1 cellular context compared by ENCODE assay signal in the genomic region with DNA sequence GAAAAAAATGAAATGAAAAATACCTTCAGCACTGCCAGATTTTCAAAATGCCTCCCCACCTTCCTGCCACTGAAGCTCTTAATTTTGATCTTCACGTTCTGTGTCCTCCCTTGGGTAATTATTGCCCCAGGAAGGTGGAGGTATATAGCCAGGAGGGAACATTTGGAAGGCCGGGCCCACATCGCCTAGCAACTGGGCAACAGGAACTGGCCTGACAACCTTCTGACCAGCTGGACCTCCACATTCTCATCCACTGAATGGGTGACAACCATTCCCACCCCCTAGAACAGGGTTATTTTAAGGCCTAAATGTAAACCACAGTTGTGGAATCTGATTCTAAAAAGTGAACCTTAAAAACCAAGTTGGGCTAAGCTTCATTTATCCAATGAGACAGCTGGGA.
TF ChIP-seq lines count a peak whose summit lies in the region.

No MANE protein-coding gene starts in this region.

TF ChIP-seq in HepG2, 621 proteins besides CTCF, POLR2A, EP300 and RAD21 (continues in another document):
- no peak for TF ChIP-seq SNAPC5 (CRISPR knock-in tag; IDR thresholded peaks at IDR 0.05; ENCODE audit: borderline replicate concordance)
- TF ChIP-seq ZNF83 (CRISPR knock-in tag; IDR thresholded peaks at IDR 0.05; ENCODE audit: borderline replicate concordance), result no peak
- TF ChIP-seq ZMYM3 (CRISPR knock-in tag; IDR thresholded peaks at IDR 0.05), result 0 out of 2 replicates have a peak, but pooled peaks have one; percentile 27
- TF ChIP-seq ZFX (CRISPR knock-in tag; IDR thresholded peaks at IDR 0.05; ENCODE audit: low read depth), result no peak
- TF ChIP-seq RCOR2 (CRISPR knock-in tag; IDR thresholded peaks at IDR 0.05), result 0 out of 2 replicates have a peak, but pooled peaks have one; percentile 16
- TF ChIP-seq, protein P1, sequence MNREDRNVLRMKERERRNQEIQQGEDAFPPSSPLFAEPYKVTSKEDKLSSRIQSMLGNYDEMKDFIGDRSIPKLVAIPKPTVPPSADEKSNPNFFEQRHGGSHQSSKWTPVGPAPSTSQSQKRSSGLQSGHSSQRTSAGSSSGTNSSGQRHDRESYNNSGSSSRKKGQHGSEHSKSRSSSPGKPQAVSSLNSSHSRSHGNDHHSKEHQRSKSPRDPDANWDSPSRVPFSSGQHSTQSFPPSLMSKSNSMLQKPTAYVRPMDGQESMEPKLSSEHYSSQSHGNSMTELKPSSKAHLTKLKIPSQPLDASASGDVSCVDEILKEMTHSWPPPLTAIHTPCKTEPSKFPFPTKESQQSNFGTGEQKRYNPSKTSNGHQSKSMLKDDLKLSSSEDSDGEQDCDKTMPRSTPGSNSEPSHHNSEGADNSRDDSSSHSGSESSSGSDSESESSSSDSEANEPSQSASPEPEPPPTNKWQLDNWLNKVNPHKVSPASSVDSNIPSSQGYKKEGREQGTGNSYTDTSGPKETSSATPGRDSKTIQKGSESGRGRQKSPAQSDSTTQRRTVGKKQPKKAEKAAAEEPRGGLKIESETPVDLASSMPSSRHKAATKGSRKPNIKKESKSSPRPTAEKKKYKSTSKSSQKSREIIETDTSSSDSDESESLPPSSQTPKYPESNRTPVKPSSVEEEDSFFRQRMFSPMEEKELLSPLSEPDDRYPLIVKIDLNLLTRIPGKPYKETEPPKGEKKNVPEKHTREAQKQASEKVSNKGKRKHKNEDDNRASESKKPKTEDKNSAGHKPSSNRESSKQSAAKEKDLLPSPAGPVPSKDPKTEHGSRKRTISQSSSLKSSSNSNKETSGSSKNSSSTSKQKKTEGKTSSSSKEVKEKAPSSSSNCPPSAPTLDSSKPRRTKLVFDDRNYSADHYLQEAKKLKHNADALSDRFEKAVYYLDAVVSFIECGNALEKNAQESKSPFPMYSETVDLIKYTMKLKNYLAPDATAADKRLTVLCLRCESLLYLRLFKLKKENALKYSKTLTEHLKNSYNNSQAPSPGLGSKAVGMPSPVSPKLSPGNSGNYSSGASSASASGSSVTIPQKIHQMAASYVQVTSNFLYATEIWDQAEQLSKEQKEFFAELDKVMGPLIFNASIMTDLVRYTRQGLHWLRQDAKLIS (CRISPR knock-in tag; IDR thresholded peaks at IDR 0.05), result no peak
- no peak for TF ChIP-seq ZNF180 (CRISPR knock-in tag; IDR thresholded peaks at IDR 0.05; ENCODE audit: borderline replicate concordance, low read depth)
- TF ChIP-seq RBM22 (optimal IDR thresholded peaks at IDR 0.05; ENCODE audit: low read length), result peak; percentile 9
- no peak for TF ChIP-seq EEA1 (CRISPR knock-in tag; IDR thresholded peaks at IDR 0.05; ENCODE audit: borderline replicate concordance)
- no peak for TF ChIP-seq FOSL1 (CRISPR knock-in tag; IDR thresholded peaks at IDR 0.05; ENCODE audit: borderline replicate concordance)
- TF ChIP-seq ZKSCAN1 (IDR thresholded peaks at IDR 0.05; ENCODE audit: low read length), result no peak
- TF ChIP-seq KDM1A (CRISPR knock-in tag; IDR thresholded peaks at IDR 0.05), result peak; percentile 19; the same call in 1 of the 2 replicates
- TF ChIP-seq ZNF737 (CRISPR knock-in tag; IDR thresholded peaks at IDR 0.05; ENCODE audit: borderline replicate concordance), result no peak
- TF ChIP-seq SMC3 (IDR thresholded peaks at IDR 0.05; ENCODE audit: low read length), result 0 out of 2 replicates have a peak, but pooled peaks have one; percentile 4
- TF ChIP-seq HMG20A (CRISPR knock-in tag; IDR thresholded peaks at IDR 0.05; ENCODE audit: borderline replicate concordance), result no peak
- TF ChIP-seq, protein P2, sequence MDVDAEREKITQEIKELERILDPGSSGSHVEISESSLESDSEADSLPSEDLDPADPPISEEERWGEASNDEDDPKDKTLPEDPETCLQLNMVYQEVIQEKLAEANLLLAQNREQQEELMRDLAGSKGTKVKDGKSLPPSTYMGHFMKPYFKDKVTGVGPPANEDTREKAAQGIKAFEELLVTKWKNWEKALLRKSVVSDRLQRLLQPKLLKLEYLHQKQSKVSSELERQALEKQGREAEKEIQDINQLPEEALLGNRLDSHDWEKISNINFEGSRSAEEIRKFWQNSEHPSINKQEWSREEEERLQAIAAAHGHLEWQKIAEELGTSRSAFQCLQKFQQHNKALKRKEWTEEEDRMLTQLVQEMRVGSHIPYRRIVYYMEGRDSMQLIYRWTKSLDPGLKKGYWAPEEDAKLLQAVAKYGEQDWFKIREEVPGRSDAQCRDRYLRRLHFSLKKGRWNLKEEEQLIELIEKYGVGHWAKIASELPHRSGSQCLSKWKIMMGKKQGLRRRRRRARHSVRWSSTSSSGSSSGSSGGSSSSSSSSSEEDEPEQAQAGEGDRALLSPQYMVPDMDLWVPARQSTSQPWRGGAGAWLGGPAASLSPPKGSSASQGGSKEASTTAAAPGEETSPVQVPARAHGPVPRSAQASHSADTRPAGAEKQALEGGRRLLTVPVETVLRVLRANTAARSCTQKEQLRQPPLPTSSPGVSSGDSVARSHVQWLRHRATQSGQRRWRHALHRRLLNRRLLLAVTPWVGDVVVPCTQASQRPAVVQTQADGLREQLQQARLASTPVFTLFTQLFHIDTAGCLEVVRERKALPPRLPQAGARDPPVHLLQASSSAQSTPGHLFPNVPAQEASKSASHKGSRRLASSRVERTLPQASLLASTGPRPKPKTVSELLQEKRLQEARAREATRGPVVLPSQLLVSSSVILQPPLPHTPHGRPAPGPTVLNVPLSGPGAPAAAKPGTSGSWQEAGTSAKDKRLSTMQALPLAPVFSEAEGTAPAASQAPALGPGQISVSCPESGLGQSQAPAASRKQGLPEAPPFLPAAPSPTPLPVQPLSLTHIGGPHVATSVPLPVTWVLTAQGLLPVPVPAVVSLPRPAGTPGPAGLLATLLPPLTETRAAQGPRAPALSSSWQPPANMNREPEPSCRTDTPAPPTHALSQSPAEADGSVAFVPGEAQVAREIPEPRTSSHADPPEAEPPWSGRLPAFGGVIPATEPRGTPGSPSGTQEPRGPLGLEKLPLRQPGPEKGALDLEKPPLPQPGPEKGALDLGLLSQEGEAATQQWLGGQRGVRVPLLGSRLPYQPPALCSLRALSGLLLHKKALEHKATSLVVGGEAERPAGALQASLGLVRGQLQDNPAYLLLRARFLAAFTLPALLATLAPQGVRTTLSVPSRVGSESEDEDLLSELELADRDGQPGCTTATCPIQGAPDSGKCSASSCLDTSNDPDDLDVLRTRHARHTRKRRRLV (CRISPR knock-in tag; IDR thresholded peaks at IDR 0.05), result no peak
- TF ChIP-seq POLR2AphosphoS5 (IDR thresholded peaks at IDR 0.05; ENCODE audit: low read depth, low read length), result peak; percentile 31
- TF ChIP-seq, protein P3, sequence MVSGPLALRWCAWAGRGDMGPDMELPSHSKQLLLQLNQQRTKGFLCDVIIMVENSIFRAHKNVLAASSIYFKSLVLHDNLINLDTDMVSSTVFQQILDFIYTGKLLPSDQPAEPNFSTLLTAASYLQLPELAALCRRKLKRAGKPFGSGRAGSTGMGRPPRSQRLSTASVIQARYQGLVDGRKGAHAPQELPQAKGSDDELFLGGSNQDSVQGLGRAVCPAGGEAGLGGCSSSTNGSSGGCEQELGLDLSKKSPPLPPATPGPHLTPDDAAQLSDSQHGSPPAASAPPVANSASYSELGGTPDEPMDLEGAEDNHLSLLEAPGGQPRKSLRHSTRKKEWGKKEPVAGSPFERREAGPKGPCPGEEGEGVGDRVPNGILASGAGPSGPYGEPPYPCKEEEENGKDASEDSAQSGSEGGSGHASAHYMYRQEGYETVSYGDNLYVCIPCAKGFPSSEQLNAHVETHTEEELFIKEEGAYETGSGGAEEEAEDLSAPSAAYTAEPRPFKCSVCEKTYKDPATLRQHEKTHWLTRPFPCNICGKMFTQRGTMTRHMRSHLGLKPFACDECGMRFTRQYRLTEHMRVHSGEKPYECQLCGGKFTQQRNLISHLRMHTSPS (CRISPR knock-in tag; IDR thresholded peaks at IDR 0.05; ENCODE audit: low read depth), result no peak
- TF ChIP-seq, protein P4, sequence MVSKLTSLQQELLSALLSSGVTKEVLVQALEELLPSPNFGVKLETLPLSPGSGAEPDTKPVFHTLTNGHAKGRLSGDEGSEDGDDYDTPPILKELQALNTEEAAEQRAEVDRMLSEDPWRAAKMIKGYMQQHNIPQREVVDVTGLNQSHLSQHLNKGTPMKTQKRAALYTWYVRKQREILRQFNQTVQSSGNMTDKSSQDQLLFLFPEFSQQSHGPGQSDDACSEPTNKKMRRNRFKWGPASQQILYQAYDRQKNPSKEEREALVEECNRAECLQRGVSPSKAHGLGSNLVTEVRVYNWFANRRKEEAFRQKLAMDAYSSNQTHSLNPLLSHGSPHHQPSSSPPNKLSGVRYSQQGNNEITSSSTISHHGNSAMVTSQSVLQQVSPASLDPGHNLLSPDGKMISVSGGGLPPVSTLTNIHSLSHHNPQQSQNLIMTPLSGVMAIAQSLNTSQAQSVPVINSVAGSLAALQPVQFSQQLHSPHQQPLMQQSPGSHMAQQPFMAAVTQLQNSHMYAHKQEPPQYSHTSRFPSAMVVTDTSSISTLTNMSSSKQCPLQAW (CRISPR knock-in tag; IDR thresholded peaks at IDR 0.05), result 0 out of 2 replicates have a peak, but pooled peaks have one; percentile 22
- TF ChIP-seq MXI1 (IDR thresholded peaks at IDR 0.05; ENCODE audit: borderline replicate concordance, low read depth, low read length), result 0 out of 3 replicates have a peak, but pooled peaks have one; percentile 10
- TF ChIP-seq ZBTB42 (CRISPR knock-in tag; IDR thresholded peaks at IDR 0.05), result no peak
- no peak for TF ChIP-seq FLYWCH1 (CRISPR knock-in tag; IDR thresholded peaks at IDR 0.05)
- TF ChIP-seq ZBTB44 (CRISPR knock-in tag; IDR thresholded peaks at IDR 0.05), result no peak
- TF ChIP-seq ZNF33B (CRISPR knock-in tag; IDR thresholded peaks at IDR 0.05), result 0 out of 2 replicates have a peak, but pooled peaks have one; percentile 48
- TF ChIP-seq ZNF530 (CRISPR knock-in tag; IDR thresholded peaks at IDR 0.05; ENCODE audit: low read depth), result no peak
- peak; percentile 93 for TF ChIP-seq ZNF629 (CRISPR knock-in tag; conservative IDR thresholded peaks at IDR 0.05)
- TF ChIP-seq POLR2G (IDR thresholded peaks at IDR 0.05; ENCODE audit: low read depth, low read length), result 0 out of 2 replicates have a peak, but pooled peaks have one; percentile 21
- no peak for TF ChIP-seq ERF (CRISPR knock-in tag; IDR thresholded peaks at IDR 0.05)
- TF ChIP-seq E2F1 (CRISPR knock-in tag; IDR thresholded peaks at IDR 0.05), result no peak
- no peak for TF ChIP-seq ZNF777 (CRISPR knock-in tag; IDR thresholded peaks at IDR 0.05)
- TF ChIP-seq ZSCAN20 (CRISPR knock-in tag; IDR thresholded peaks at IDR 0.05; ENCODE audit: borderline replicate concordance), result no peak
- TF ChIP-seq ZNF451 (CRISPR knock-in tag; IDR thresholded peaks at IDR 0.05), result no peak
- no peak for TF ChIP-seq MZF1 (CRISPR knock-in tag; IDR thresholded peaks at IDR 0.05; ENCODE audit: borderline replicate concordance)
- 0 out of 2 replicates have a peak, but pooled peaks have one; percentile 28 for TF ChIP-seq SPEN (CRISPR knock-in tag; IDR thresholded peaks at IDR 0.05; ENCODE audit: low read depth)
- no peak for TF ChIP-seq IRF2 (CRISPR knock-in tag; IDR thresholded peaks at IDR 0.05)
- no peak for TF ChIP-seq REST (IDR thresholded peaks at IDR 0.05; ENCODE audit: borderline replicate concordance in 1 of 2, low read depth in 1 of 2, low read length in 2 of 2)
- no peak for TF ChIP-seq TRIM22 (IDR thresholded peaks at IDR 0.05)
